In genomic region chr14:94356379-94357056, GRCh38 we compare ENCODE assay signal across 18 cellular contexts. TPM values are rescaled to one million over a fixed set of nuclear protein-coding genes. Genes with fewer than 3 reads are reported as not detected.
DNase-seq lines count a peak whose midpoint lies in the region; ATAC-seq and TF ChIP-seq lines count a peak whose summit lies in the region.
"Had no signal": no experiment of that assay in that cellular context is flagged by ENCODE, and none has a peak within 500 bp of the region (broad histone marks: within the 10 kb centered on the region; RNA-seq: fewer than 3 reads in every experiment).

No MANE protein-coding gene starts in this region.

- H3K9ac ChIP-seq in trophoblast cell (ENCODE audit: low read length): no peak overlapping the region

- no CpG with 5 or more reads among the region's 5 CpGs for WGBS in trophoblast cell (ENCODE audit: extremely low coverage, insufficient coverage, insufficient read length)

- H3K9me3 ChIP-seq in Caco-2: no peaks in the 10 kb centered on the region
- no peaks in the 10 kb centered on the region for H3K9me3 ChIP-seq in trophoblast cell (ENCODE audit: insufficient read depth, low read depth, low read length)

- H3K27ac ChIP-seq in trophoblast cell (ENCODE audit: low read depth, low read length): no peak overlapping the region

- H2AK5ac ChIP-seq in trophoblast cell (ENCODE audit: low read length): no peak overlapping the region

- BruUV-seq in Caco-2 (replicated peaks; lab: Mats Ljungman, UMichigan): no TSS peak

- no peak overlapping the region for H3K4ac ChIP-seq in trophoblast cell (ENCODE audit: low read depth, low read length)

- H3K79me2 ChIP-seq in trophoblast cell (ENCODE audit: control insufficient read depth, insufficient read depth, low read length, poor library complexity): no peaks in the 10 kb centered on the region

- H3K9me3 Mint-ChIP-seq in Caco-2 (ENCODE audit: unreplicated experiment): peaks cover 35% of the 10 kb centered on the region
- H3K9me3 Mint-ChIP-seq in HFFc6: peaks cover 4% of the 10 kb centered on the region; the same call in 1 of the 2 replicates

- no peak overlapping the region for H2BK5ac ChIP-seq in trophoblast cell (ENCODE audit: low read depth, low read length, poor library complexity)

- H2AFZ ChIP-seq in trophoblast cell (ENCODE audit: insufficient read depth, low read length, poor library complexity): no peak overlapping the region

- H3K79me1 ChIP-seq in trophoblast cell (ENCODE audit: low read length): no peaks in the 10 kb centered on the region

- no peaks in the 10 kb centered on the region for H3K36me3 ChIP-seq in Caco-2 (ENCODE audit: control insufficient read depth, insufficient read depth, low read length)
- no peaks in the 10 kb centered on the region for H3K36me3 ChIP-seq in trophoblast cell (ENCODE audit: control insufficient read depth in 1 of 2, insufficient read depth in 2 of 2, low read length in 2 of 2)

- H3K18ac ChIP-seq in trophoblast cell (ENCODE audit: low read length): no peak overlapping the region

- H3K4me1 Mint-ChIP-seq in Caco-2 (ENCODE audit: low read depth, unreplicated experiment): peaks cover 26% of the 10 kb centered on the region
- no peaks in the 10 kb centered on the region for H3K4me1 Mint-ChIP-seq in HFFc6 (ENCODE audit: low read depth)

- H4K8ac ChIP-seq in trophoblast cell (ENCODE audit: low read depth, low read length): no peak overlapping the region

- H2BK120ac ChIP-seq in trophoblast cell (ENCODE audit: insufficient read depth, low read length, poor library complexity): no peak overlapping the region

- H3K36me3 Mint-ChIP-seq in Caco-2 (ENCODE audit: insufficient read depth, unreplicated experiment): no peaks in the 10 kb centered on the region
- H3K36me3 Mint-ChIP-seq in HFFc6 (ENCODE audit: low read depth): no peaks in the 10 kb centered on the region
- H3K36me3 Mint-ChIP-seq: CD8-positive, alpha-beta T cell; IgD-negative memory B cell had no signal

- no peak overlapping the region for H3K14ac ChIP-seq in trophoblast cell (ENCODE audit: low read length)

- H3K27me3 ChIP-seq in Caco-2 (replicated peaks; ENCODE audit: control insufficient read depth, insufficient read depth, low read length): no peaks in the 10 kb centered on the region
- H3K27me3 ChIP-seq in trophoblast cell (ENCODE audit: insufficient read depth, low read length): no peaks in the 10 kb centered on the region

- no peak overlapping the region for H3K4me2 ChIP-seq in trophoblast cell (ENCODE audit: low read length)

- peaks cover 27% of the 10 kb centered on the region for H3K4me1 ChIP-seq in Caco-2
- H3K4me1 ChIP-seq in trophoblast cell (ENCODE audit: control insufficient read depth in 1 of 2, insufficient read depth in 2 of 2, low read length in 2 of 2): no peaks in the 10 kb centered on the region

- no peak overlapping the region for H4K91ac ChIP-seq in trophoblast cell (ENCODE audit: low read depth, low read length)

- no peak overlapping the region for H3K23ac ChIP-seq in trophoblast cell (ENCODE audit: low read length)

- H2BK12ac ChIP-seq in trophoblast cell (ENCODE audit: low read length): no peak overlapping the region

- H3K27me3 Mint-ChIP-seq in Caco-2 (ENCODE audit: insufficient read depth, unreplicated experiment) (no peaks in the 10 kb centered on the region), HFFc6 (ENCODE audit: insufficient read depth) (peaks cover 3% of the 10 kb centered on the region)

- H4K12ac ChIP-seq in trophoblast cell (ENCODE audit: low read depth, low read length): no peak overlapping the region

- H3K27ac Mint-ChIP-seq in Caco-2 (ENCODE audit: unreplicated experiment): peak overlapping the region; percentile 46
- no peak overlapping the region for H3K27ac Mint-ChIP-seq in HFFc6
- H3K27ac Mint-ChIP-seq: CD8-positive, alpha-beta T cell had no signal

- no peak overlapping the region for H3K4me3 ChIP-seq in Caco-2 (ENCODE audit: low read depth, low read length)
- H3K4me3 ChIP-seq in trophoblast cell (ENCODE audit: low read depth, low read length): no peak overlapping the region

- POLR2A ChIA-PET in Caco-2 (lab: Charles Lee) (no interaction called here), HEK293T (lab: Yijun Ruan, JAX) (no interaction called here)

- CTCF ChIA-PET in Caco-2 (lab: Charles Lee) (interaction anchor here (1.8 kb wide), 1 partner anchor 130 kb away, joined by 6 read pairs; no protein-coding TSS in a partner anchor), HEK293T (lab: Yijun Ruan, JAX) (interaction anchor here (0.9 kb wide), 1 partner anchor 9 kb away, joined by 4 read pairs; no protein-coding TSS in a partner anchor)

- DNase-seq in Caco-2 (no peak), NCI-H774 (lab: John Stamatoyannopoulos, UW) (peak; percentile 45), left colon (no peak), trophoblast cell (peak; percentile 61 to 83), HFFc6 (no peak), DMS153 treated with DMSO at 0.1 percent for 48 hours (lab: John Stamatoyannopoulos, UW; ENCODE audit: unreplicated experiment) (no peak), HEK293T (ENCODE audit: extremely low spot score) (no peak)
- DNase-seq: EL, NCI-H1417, NCI-H2029, NCI-H510A treated with DMSO at 0.1 percent for 48 hours, SIG-M5 had no signal

- peak; percentile 35 for ATAC-seq in left colon
- ATAC-seq: CD8-positive, alpha-beta T cell had no signal

- intact Hi-C loops in Caco-2 (cut with micrococcal nuclease; ENCODE audit: unreplicated experiment) (no loop called here), left colon (cut with DNase I, micrococcal nuclease) (no loop called here)

- no peak for TF ChIP-seq CTCF in Caco-2 (IDR thresholded peaks at IDR 0.05; ENCODE audit: insufficient read depth in 1 of 2, low read depth in 1 of 2, low read length in 1 of 2, severe bottlenecking in 1 of 2, unreplicated experiment in 1 of 2)
- TF ChIP-seq CTCF in HFFc6 (IDR thresholded peaks at IDR 0.05): no peak

- H3K4me3 Mint-ChIP-seq in Caco-2 (ENCODE audit: unreplicated experiment) (no peak overlapping the region), HFFc6 (no peak overlapping the region)
- H3K4me3 Mint-ChIP-seq: CD8-positive, alpha-beta T cell had no signal

TF ChIP-seq in HEK293T, 16 proteins besides CTCF, POLR2A, EP300 and RAD21:
- TF ChIP-seq FOXA1 (IDR thresholded peaks at IDR 0.05) (no peak), NFRKB (IDR thresholded peaks at IDR 0.05) (no peak)

RNA-seq across cellular contexts. Expression of gene SERPINA2, which starts 10.0 kb away (rescaled TPM):
- total RNA-seq in Caco-2 (2022): not detected in 2 replicates
- total RNA-seq in left colon: not detected
- polyA plus RNA-seq in trophoblast cell (2013): 0.39 and 0.42 TPM in 2 replicates
- total RNA-seq in HFFc6 (2021; fragmentation: NEBNext Ultra II Directional; extraction: Animal tissue kit (Norgen Biotek cat#: 25700)): not detected
- total RNA-seq: CD8-positive, alpha-beta T cell; HT-29; OCI-LY7; RPMI7951 had no signal
- polyA plus RNA-seq: BJ, IgD-negative memory B cell had no signal

RNA-seq across cellular contexts. Expression of gene SERPINA1, which starts 31.9 kb away (rescaled TPM):
- total RNA-seq in Caco-2 (2022) (150 and 178 TPM in 2 replicates), left colon (100 to 1,000 TPM; 185 to 197 TPM)
- polyA plus RNA-seq in trophoblast cell (2013): 0.14 and 0.19 TPM in 2 replicates
- under 1 TPM in 3 of 6 experiments, not detected in 3; 0.07 to 0.40 (median 0.17) TPM for total RNA-seq in HFFc6 (2021; fragmentation: NEBNext Ultra II Directional; extraction: Animal tissue kit (Norgen Biotek cat#: 25700))
- total RNA-seq: OCI-LY7 had no signal

RNA-seq across cellular contexts. Expression of gene SERPINA6, which starts 33.4 kb away (rescaled TPM):
- total RNA-seq in Caco-2 (2022) (0.32 and 0.56 TPM in 2 replicates), left colon (1 to 10 TPM; 1.6 to 1.7 TPM)
- not detected in 2 replicates for polyA plus RNA-seq in trophoblast cell (2013)
- not detected for total RNA-seq in HFFc6 (2021; fragmentation: NEBNext Ultra II Directional; extraction: Animal tissue kit (Norgen Biotek cat#: 25700))
- total RNA-seq: CD8-positive, alpha-beta T cell; OCI-LY7 had no signal
- polyA plus RNA-seq: BJ, IgD-negative memory B cell had no signal

Comparison
In these comparisons a context has a peak if more than half of its experiments do, and no peak if none do; other contexts are left out.
1. DNase-seq: peak in NCI-H774 (single experiment) and trophoblast cell (2 of 2); none in Caco-2 (0 of 2), left colon (0 of 2), HFFc6 (single experiment), DMS153 treated with DMSO at 0.1 percent for 48 hours (single experiment) and HEK293T (single experiment).
2. RNA of gene SERPINA1, which starts 31.9 kb away (total RNA-seq): 185 to 197 TPM in left colon and 150 to 178 TPM in Caco-2; 0.07 to 0.40 TPM in HFFc6; every median in the first group is over 100 times any median in the second.